ENCODE assay signal across 20 cellular contexts in the genomic region with DNA sequence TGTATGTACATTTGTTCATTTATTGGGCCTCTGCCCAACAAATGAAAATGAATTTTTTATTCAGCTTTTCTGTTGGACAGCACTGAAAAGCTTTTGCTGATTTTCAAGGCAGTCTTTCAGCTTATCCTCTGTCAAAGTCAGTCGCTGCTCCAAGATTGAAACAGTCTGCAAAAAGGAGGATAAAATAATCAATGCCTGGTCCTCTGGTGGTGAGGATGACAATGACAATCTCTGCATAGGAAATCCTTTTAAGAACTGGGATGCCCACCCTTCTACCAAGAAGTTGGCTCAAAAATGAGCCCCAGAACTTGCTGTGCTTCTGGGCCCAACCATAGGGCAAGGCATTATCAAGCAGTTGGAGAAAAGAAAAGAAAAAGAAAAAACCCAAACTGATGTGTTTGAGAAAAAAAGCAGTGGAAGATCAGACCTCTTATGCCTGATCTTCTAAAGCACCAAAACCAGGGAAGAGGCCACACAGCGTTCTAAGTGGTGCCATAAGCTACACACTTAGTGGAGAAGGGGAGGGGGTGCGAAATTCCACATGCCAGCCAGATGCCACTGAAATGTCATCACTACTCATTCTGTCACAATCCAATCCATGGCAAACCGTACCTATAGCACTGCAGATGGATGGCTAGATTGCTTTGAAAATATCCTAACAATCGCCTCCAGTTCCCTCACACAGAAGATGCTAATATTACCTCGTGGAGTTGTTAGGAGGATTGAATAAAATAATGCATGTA.
DNase-seq lines count a peak whose midpoint lies in the region; FAIRE-seq and TF ChIP-seq lines count a peak whose summit lies in the region.
"Had no signal": no experiment of that assay in that cellular context is flagged by ENCODE, and none has a peak within 500 bp of the region (broad histone marks: within the 10 kb centered on the region; RNA-seq: fewer than 3 reads in every experiment).

No MANE protein-coding gene starts in this region.

- H3K27me3 ChIP-seq in DOHH2 (ENCODE audit: control insufficient read depth, low read length) (no peaks in the 10 kb centered on the region), neural cell (ENCODE audit: insufficient read depth, low read depth, low read length) (no peaks in the 10 kb centered on the region)
- H3K27me3 ChIP-seq: thyroid gland had no signal

- peak; percentile 8 for TF ChIP-seq CTCF in DOHH2 (IDR thresholded peaks at IDR 0.05; ENCODE audit: low read depth, low read length, poor library complexity, severe bottlenecking)
- TF ChIP-seq CTCF in chondrocyte (IDR thresholded peaks at IDR 0.05) = peak; percentile 32
- TF ChIP-seq CTCF in neural cell (IDR thresholded peaks at IDR 0.05; ENCODE audit: poor library complexity, severe bottlenecking) = peak; percentile 47

- peaks cover 8% of the 10 kb centered on the region for H3K36me3 Mint-ChIP-seq in chondrocyte (ENCODE audit: low read depth)
- peaks cover 39% of the 10 kb centered on the region for H3K36me3 Mint-ChIP-seq in activated T-cell treated with anti-CD3 and anti-CD28 coated beads, Interleukin-2, amount 50 U/mL, for 24 hours (ENCODE audit: low read depth)

- no peak overlapping the region for H3K4me3 Mint-ChIP-seq in chondrocyte (ENCODE audit: unreplicated experiment)
- no peak overlapping the region for H3K4me3 Mint-ChIP-seq in activated T-cell treated with anti-CD3 and anti-CD28 coated beads, Interleukin-2, amount 50 U/mL, for 24 hours
- H3K4me3 Mint-ChIP-seq: activated CD8-positive, alpha-beta T cell treated with anti-CD3 and anti-CD28 coated beads for 36 hours; immature natural killer cell; stimulated activated effector memory CD8-positive, alpha-beta T cell treated with anti-CD3 and anti-CD28 coated beads, Interleukin-12 subunit alpha, Interleukin-12 subunit beta, amount 100 ng/mL, for 72 hours had no signal

- H3K9me3 ChIP-seq in DOHH2 (ENCODE audit: control insufficient read depth, insufficient read depth, low read length) (no peaks in the 10 kb centered on the region), neural cell (ENCODE audit: low read length) (no peaks in the 10 kb centered on the region)
- H3K9me3 ChIP-seq: thyroid gland had no signal

- H4K20me1 ChIP-seq in DOHH2 (ENCODE audit: control insufficient read depth, insufficient read depth, low read depth, low read length) = no peaks in the 10 kb centered on the region
- H4K20me1 ChIP-seq in neural cell (ENCODE audit: insufficient read depth) = no peaks in the 10 kb centered on the region

- no peaks in the 10 kb centered on the region for H3K4me1 ChIP-seq in DOHH2 (ENCODE audit: control insufficient read depth, low read length)
- H3K4me1 ChIP-seq: thyroid gland had no signal

- H3K4me2 ChIP-seq in DOHH2 (ENCODE audit: low read length) = no peak overlapping the region
- no peak overlapping the region for H3K4me2 ChIP-seq in neural cell (ENCODE audit: low read length)

- DNase-seq in HuH-7 (ENCODE audit: low spot score) = peak; percentile 15
- no peak for DNase-seq in chondrocyte (ENCODE audit: low spot score)
- DNase-seq in activated T-cell treated with anti-CD3 and anti-CD28 coated beads, Interleukin-2, amount 50 U/mL, for 24 hours = no peak
- DNase-seq in activated T-cell treated with anti-CD3 and anti-CD28 coated beads, Interleukin-2, amount 50 U/mL, for 48 hours = no peak
- no peak for DNase-seq in HTR-8/SVneo (ENCODE audit: insufficient read length, low spot score)
- DNase-seq in NCI-H146 (lab: John Stamatoyannopoulos, UW) = no peak
- DNase-seq: activated CD8-positive, alpha-beta T cell treated with anti-CD3 and anti-CD28 coated beads for 36 hours; activated effector memory CD4-positive, alpha-beta T cell treated with Interleukin-2 at 50 U/mL for 16 hours; C1 segment of cervical spinal cord; H7; immature natural killer cell; midbrain; MV-4-11; small intestine; thyroid gland had no signal

- H3K27ac Mint-ChIP-seq in chondrocyte (ENCODE audit: unreplicated experiment) = no peak overlapping the region
- no peak overlapping the region for H3K27ac Mint-ChIP-seq in activated T-cell treated with anti-CD3 and anti-CD28 coated beads, Interleukin-2, amount 50 U/mL, for 24 hours
- H3K27ac Mint-ChIP-seq: activated CD8-positive, alpha-beta T cell treated with anti-CD3 and anti-CD28 coated beads for 36 hours; stimulated activated effector memory CD8-positive, alpha-beta T cell treated with anti-CD3 and anti-CD28 coated beads, Interleukin-12 subunit alpha, Interleukin-12 subunit beta, amount 100 ng/mL, for 72 hours had no signal

- H3F3A ChIP-seq in DOHH2 (ENCODE audit: control insufficient read depth, insufficient read depth) (no peaks in the 10 kb centered on the region), neural cell (ENCODE audit: insufficient read depth, low read length, poor library complexity, severe bottlenecking) (no peaks in the 10 kb centered on the region)

- TF ChIP-seq RAD21 in neural cell (conservative IDR thresholded peaks at IDR 0.05) = no peak

- H3K9me2 ChIP-seq in DOHH2 (replicated peaks; ENCODE audit: control insufficient read depth, low read length) (no peaks in the 10 kb centered on the region), neural cell (ENCODE audit: insufficient read depth, low read length) (no peaks in the 10 kb centered on the region)

- H3K79me2 ChIP-seq in DOHH2 (ENCODE audit: control insufficient read depth, low read length) (no peaks in the 10 kb centered on the region), neural cell (replicated peaks; ENCODE audit: insufficient read depth, low read length) (no peaks in the 10 kb centered on the region)

- H3K27me3 Mint-ChIP-seq in chondrocyte (ENCODE audit: low read depth) = no peaks in the 10 kb centered on the region
- H3K27me3 Mint-ChIP-seq in activated T-cell treated with anti-CD3 and anti-CD28 coated beads, Interleukin-2, amount 50 U/mL, for 24 hours = no peaks in the 10 kb centered on the region
- H3K27me3 Mint-ChIP-seq: activated CD8-positive, alpha-beta T cell treated with anti-CD3 and anti-CD28 coated beads for 36 hours had no signal

- TF ChIP-seq EP300 in neural cell (conservative IDR thresholded peaks at IDR 0.05; ENCODE audit: poor library complexity, severe bottlenecking) = peak; percentile 81

- H3K4me1 Mint-ChIP-seq in chondrocyte (ENCODE audit: low read depth) = no peaks in the 10 kb centered on the region
- no peaks in the 10 kb centered on the region for H3K4me1 Mint-ChIP-seq in activated T-cell treated with anti-CD3 and anti-CD28 coated beads, Interleukin-2, amount 50 U/mL, for 24 hours (ENCODE audit: low read depth)
- H3K4me1 Mint-ChIP-seq: stimulated activated effector memory CD8-positive, alpha-beta T cell treated with anti-CD3 and anti-CD28 coated beads, Interleukin-12 subunit alpha, Interleukin-12 subunit beta, amount 100 ng/mL, for 72 hours had no signal

- H3K27ac ChIP-seq in DOHH2 (ENCODE audit: low read depth, low read length) (no peak overlapping the region), neural cell (ENCODE audit: low read length) (peak overlapping the region; percentile 10)
- H3K27ac ChIP-seq: thyroid gland had no signal

- no peak overlapping the region for H3K9ac ChIP-seq in neural cell (ENCODE audit: low read length)

- H3K9me3 Mint-ChIP-seq in chondrocyte (ENCODE audit: low read depth) = no peaks in the 10 kb centered on the region
- no peaks in the 10 kb centered on the region for H3K9me3 Mint-ChIP-seq in activated T-cell treated with anti-CD3 and anti-CD28 coated beads, Interleukin-2, amount 50 U/mL, for 24 hours
- H3K9me3 Mint-ChIP-seq: activated CD8-positive, alpha-beta T cell treated with anti-CD3 and anti-CD28 coated beads for 36 hours; immature natural killer cell; stimulated activated effector memory CD8-positive, alpha-beta T cell treated with anti-CD3 and anti-CD28 coated beads, Interleukin-12 subunit alpha, Interleukin-12 subunit beta, amount 100 ng/mL, for 72 hours had no signal

- FAIRE-seq in HTR-8/SVneo (lab: Jason Lieb, UNC) = no peak
- FAIRE-seq: colon, small intestine, TTC549 had no signal

- no peak overlapping the region for H2AFZ ChIP-seq in neural cell (ENCODE audit: low read depth, low read length)

- no peaks in the 10 kb centered on the region for H3K36me3 ChIP-seq in DOHH2 (ENCODE audit: control insufficient read depth, low read length)
- no peaks in the 10 kb centered on the region for H3K36me3 ChIP-seq in neural cell (ENCODE audit: insufficient read depth, low read length)
- H3K36me3 ChIP-seq: thyroid gland had no signal

- no peak overlapping the region for H3K4me3 ChIP-seq in DOHH2 (ENCODE audit: low read length)
- no peak overlapping the region for H3K4me3 ChIP-seq in neural cell (ENCODE audit: low read length)
- H3K4me3 ChIP-seq: thyroid gland had no signal

TF ChIP-seq in neural cell, 6 proteins besides CTCF, POLR2A, EP300 and RAD21:
- TF ChIP-seq TAF1 (IDR thresholded peaks at IDR 0.05; ENCODE audit: low read depth) (no peak), REST (IDR thresholded peaks at IDR 0.05; ENCODE audit: borderline replicate concordance) (no peak), EZH2 (IDR thresholded peaks at IDR 0.05; ENCODE audit: borderline replicate concordance, insufficient read depth, low read length, poor library complexity, severe bottlenecking) (no peak), POLR2AphosphoS5 (IDR thresholded peaks at IDR 0.05) (peak; percentile 30), SMC3 (conservative IDR thresholded peaks at IDR 0.05; ENCODE audit: poor library complexity) (peak; percentile 27), MXI1 (conservative IDR thresholded peaks at IDR 0.05; ENCODE audit: poor library complexity, severe bottlenecking) (no peak)
